In genomic region chr7:20216637-20217036, GRCh38 we compare ENCODE assay signal across 1 cellular context.
TF ChIP-seq lines count a peak whose summit lies in the region.

No MANE protein-coding gene starts in this region.

TF ChIP-seq in GM12878, 131 proteins besides CTCF, POLR2A, EP300 and RAD21:
- TF ChIP-seq, protein P1, sequence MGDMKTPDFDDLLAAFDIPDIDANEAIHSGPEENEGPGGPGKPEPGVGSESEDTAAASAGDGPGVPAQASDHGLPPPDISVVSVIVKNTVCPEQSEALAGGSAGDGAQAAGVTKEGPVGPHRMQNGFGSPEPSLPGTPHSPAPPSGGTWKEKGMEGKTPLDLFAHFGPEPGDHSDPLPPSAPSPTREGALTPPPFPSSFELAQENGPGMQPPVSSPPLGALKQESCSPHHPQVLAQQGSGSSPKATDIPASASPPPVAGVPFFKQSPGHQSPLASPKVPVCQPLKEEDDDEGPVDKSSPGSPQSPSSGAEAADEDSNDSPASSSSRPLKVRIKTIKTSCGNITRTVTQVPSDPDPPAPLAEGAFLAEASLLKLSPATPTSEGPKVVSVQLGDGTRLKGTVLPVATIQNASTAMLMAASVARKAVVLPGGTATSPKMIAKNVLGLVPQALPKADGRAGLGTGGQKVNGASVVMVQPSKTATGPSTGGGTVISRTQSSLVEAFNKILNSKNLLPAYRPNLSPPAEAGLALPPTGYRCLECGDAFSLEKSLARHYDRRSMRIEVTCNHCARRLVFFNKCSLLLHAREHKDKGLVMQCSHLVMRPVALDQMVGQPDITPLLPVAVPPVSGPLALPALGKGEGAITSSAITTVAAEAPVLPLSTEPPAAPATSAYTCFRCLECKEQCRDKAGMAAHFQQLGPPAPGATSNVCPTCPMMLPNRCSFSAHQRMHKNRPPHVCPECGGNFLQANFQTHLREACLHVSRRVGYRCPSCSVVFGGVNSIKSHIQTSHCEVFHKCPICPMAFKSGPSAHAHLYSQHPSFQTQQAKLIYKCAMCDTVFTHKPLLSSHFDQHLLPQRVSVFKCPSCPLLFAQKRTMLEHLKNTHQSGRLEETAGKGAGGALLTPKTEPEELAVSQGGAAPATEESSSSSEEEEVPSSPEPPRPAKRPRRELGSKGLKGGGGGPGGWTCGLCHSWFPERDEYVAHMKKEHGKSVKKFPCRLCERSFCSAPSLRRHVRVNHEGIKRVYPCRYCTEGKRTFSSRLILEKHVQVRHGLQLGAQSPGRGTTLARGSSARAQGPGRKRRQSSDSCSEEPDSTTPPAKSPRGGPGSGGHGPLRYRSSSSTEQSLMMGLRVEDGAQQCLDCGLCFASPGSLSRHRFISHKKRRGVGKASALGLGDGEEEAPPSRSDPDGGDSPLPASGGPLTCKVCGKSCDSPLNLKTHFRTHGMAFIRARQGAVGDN (IDR thresholded peaks at IDR 0.05) = 0 out of 2 replicates have a peak, but pooled peaks have one; percentile 25
- TF ChIP-seq BACH1 (IDR thresholded peaks at IDR 0.05; ENCODE audit: borderline replicate concordance) (0 out of 2 replicates have a peak, but pooled peaks have one; percentile 42), ZNF217 (IDR thresholded peaks at IDR 0.05) (peak; percentile 46; the same call in 1 of the 2 replicates), RAD51 (IDR thresholded peaks at IDR 0.05) (peak; percentile 7; the same call in 1 of the 2 replicates), LARP7 (IDR thresholded peaks at IDR 0.05) (peak; percentile 71; the same call in 1 of the 2 replicates), BMI1 (IDR thresholded peaks at IDR 0.05; ENCODE audit: borderline replicate concordance) (peak; percentile 26; the same call in 1 of the 2 replicates), POLR2AphosphoS2 (IDR thresholded peaks at IDR 0.05; ENCODE audit: low read depth, low read length) (no peak), MYB (IDR thresholded peaks at IDR 0.05; ENCODE audit: borderline replicate concordance, low read depth, low read length) (no peak)
TF ChIP-seq in GM12878: peak in this region for 6.
